Comparison of ENCODE assay signal across 1 cellular context in the genomic region with DNA sequence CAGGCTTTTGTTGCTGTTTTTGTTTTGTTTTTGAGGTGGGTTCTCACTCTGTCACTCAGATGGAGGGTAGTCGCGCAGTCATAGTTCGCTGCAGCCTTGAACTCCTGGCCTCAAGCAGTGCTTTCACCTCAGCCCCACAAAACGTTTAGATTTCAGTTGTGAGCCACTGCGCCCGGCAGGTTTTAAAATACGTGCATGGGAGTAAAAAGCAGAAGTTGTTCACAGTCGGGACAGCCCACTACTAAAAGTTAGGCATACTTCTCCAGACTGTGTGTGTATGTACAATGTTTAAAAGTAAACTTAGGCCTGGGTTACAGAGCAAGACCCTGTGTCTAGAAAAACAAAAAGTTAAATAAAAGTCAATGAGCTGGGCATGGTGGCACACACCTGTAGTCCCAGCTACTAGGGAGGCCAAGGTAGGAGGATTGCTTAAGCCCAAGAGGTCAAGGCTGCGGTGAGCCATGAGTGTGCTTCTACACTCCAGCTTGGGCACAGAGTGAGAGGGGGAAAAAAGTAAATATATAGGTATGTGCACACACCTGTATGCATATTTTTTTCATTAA.
TF ChIP-seq lines count a peak whose summit lies in the region.

No MANE protein-coding gene starts in this region.

TF ChIP-seq in K562, 482 proteins besides CTCF, POLR2A, EP300 and RAD21:
- no peak for TF ChIP-seq HOXB6 (CRISPR knock-in tag; IDR thresholded peaks at IDR 0.05; ENCODE audit: borderline replicate concordance)
- TF ChIP-seq ADNP (tag; IDR thresholded peaks at IDR 0.05): no peak
- TF ChIP-seq, protein P1, sequence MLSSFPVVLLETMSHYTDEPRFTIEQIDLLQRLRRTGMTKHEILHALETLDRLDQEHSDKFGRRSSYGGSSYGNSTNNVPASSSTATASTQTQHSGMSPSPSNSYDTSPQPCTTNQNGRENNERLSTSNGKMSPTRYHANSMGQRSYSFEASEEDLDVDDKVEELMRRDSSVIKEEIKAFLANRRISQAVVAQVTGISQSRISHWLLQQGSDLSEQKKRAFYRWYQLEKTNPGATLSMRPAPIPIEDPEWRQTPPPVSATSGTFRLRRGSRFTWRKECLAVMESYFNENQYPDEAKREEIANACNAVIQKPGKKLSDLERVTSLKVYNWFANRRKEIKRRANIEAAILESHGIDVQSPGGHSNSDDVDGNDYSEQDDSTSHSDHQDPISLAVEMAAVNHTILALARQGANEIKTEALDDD (IDR thresholded peaks at IDR 0.05): 0 out of 2 replicates have a peak, but pooled peaks have one; percentile 37
- TF ChIP-seq EZH2 (IDR thresholded peaks at IDR 0.05; ENCODE audit: borderline replicate concordance, low read depth, low read length): no peak
- TF ChIP-seq, protein P2, sequence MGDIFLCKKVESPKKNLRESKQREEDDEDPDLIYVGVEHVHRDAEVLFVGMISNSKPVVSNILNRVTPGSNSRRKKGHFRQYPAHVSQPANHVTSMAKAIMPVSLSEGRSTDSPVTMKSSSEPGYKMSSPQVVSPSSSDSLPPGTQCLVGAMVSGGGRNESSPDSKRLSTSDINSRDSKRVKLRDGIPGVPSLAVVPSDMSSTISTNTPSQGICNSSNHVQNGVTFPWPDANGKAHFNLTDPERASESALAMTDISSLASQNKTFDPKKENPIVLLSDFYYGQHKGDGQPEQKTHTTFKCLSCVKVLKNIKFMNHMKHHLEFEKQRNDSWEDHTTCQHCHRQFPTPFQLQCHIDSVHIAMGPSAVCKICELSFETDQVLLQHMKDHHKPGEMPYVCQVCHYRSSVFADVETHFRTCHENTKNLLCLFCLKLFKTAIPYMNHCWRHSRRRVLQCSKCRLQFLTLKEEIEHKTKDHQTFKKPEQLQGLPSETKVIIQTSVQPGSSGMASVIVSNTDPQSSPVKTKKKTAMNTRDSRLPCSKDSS (IDR thresholded peaks at IDR 0.05; ENCODE audit: low read depth, partially characterized antibody): no peak
- no peak for TF ChIP-seq NONO (IDR thresholded peaks at IDR 0.05; ENCODE audit: low read depth in 2 of 2, low read length in 1 of 2)
- TF ChIP-seq TAF7 (tag; IDR thresholded peaks at IDR 0.05): no peak
- TF ChIP-seq ZBTB7A (IDR thresholded peaks at IDR 0.05; ENCODE audit: borderline replicate concordance, control insufficient read depth, low read depth, low read length): no peak
